ENCODE assay signal across 9 cellular contexts in the genomic region with DNA sequence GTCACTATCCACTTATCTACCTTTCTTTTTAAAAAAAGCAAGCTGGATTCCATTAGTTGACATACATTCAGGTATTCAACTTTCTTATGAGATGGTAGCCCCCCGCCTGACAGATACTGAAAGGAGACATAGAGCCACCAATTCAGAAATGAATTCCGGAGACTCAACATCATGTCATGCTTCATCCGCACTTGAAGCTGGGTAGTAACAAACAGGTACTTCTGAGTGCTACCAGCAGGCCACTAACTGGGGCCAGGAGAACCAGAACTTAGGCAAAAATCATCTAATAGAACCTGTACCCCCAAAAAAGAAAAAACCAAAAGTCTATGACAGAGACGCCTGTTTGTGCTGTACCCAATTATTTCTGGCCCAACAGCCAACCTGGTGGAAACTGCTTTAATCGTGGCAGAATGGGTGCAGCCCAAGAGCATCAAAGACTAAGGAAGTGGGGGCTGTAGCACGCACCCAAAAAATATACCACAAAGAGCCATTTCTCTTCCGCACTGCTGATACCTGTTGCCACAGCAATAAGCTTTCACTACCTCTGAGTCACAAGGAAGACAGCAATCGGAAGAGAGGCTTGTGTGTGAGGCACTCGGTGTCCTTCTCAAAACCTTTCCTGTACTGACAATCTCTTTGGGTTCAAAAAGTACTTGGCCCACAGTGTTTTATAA.
A peak's percentile ranks its signal among the peaks of the same experiment; 100 is the strongest.
DNase-seq lines count a peak whose midpoint lies in the region; ATAC-seq and TF ChIP-seq lines count a peak whose summit lies in the region.
"Had no signal": no experiment of that assay in that cellular context is flagged by ENCODE, and none has a peak within 500 bp of the region (broad histone marks: within the 10 kb centered on the region; RNA-seq: fewer than 3 reads in every experiment).

No MANE protein-coding gene starts in this region.

- no peaks in the 10 kb centered on the region for H3K36me3 ChIP-seq in CD8-positive, alpha-beta memory T cell (ENCODE audit: insufficient read depth, low read length)
- H3K36me3 ChIP-seq in osteoblast (ENCODE audit: insufficient read depth, low read length) = peaks cover 82% of the 10 kb centered on the region

- H3K9me3 ChIP-seq in CD8-positive, alpha-beta memory T cell (ENCODE audit: low read length) = no peaks in the 10 kb centered on the region
- H3K9me3 ChIP-seq in osteoblast (ENCODE audit: low read depth, low read length) = no peaks in the 10 kb centered on the region

- CTCF ChIA-PET in CD8-positive, alpha-beta memory T cell (lab: Charles Lee) = interaction anchor here (0.7 to 1.9 kb wide), 6 partner anchors 10 to 50 kb away, joined by 3 to 6 read pairs (median 4); no protein-coding TSS in a partner anchor

- H3K27ac ChIP-seq in CD8-positive, alpha-beta memory T cell (ENCODE audit: low read depth, low read length) = peak overlapping the region; percentile 76
- H3K27ac ChIP-seq in osteoblast (ENCODE audit: low read depth, low read length) = peak overlapping the region; percentile 57

- no peaks in the 10 kb centered on the region for H4K20me1 ChIP-seq in osteoblast (ENCODE audit: insufficient read depth, low read length)

- H3K9me3 Mint-ChIP-seq in CD8-positive, alpha-beta memory T cell = no peaks in the 10 kb centered on the region
- no peaks in the 10 kb centered on the region for H3K9me3 Mint-ChIP-seq in activated naive CD8-positive, alpha-beta T cell treated with anti-CD3 and anti-CD28 coated beads for 36 hours

- peak overlapping the region; percentile 55 to 73 (median 69) for H3K4me3 Mint-ChIP-seq in CD8-positive, alpha-beta memory T cell
- H3K4me3 Mint-ChIP-seq in activated naive CD8-positive, alpha-beta T cell treated with anti-CD3 and anti-CD28 coated beads for 36 hours = peak overlapping the region; percentile 47

- intact Hi-C loops in head of caudate nucleus (cut with DNase I) = no loop called here

- DNase-seq in CD8-positive, alpha-beta memory T cell = peak; percentile 56 to 88 (median 74)
- peak; percentile 61 for DNase-seq in activated naive CD8-positive, alpha-beta T cell treated with anti-CD3 and anti-CD28 coated beads for 36 hours
- DNase-seq in osteoblast (ENCODE audit: insufficient read length, low spot score, missing footprints) = peak; percentile 49
- DNase-seq in head of caudate nucleus = no peak
- no peak for DNase-seq in SHP77 (lab: John Stamatoyannopoulos, UW)
- no peak for DNase-seq in NCI-H446 (lab: John Stamatoyannopoulos, UW)
- DNase-seq in AG08396 (ENCODE audit: low spot score) = no peak

- H3K4me2 ChIP-seq in osteoblast (ENCODE audit: insufficient read depth, low read length) = no peak overlapping the region

- H3K79me2 ChIP-seq in osteoblast (ENCODE audit: insufficient read depth, low read length) = peaks cover 91% of the 10 kb centered on the region

- TF ChIP-seq CTCF in osteoblast (IDR thresholded peaks at IDR 0.05; ENCODE audit: extremely low read depth, low read depth, low read length) = no peak

- H3K27me3 ChIP-seq in CD8-positive, alpha-beta memory T cell (ENCODE audit: insufficient read depth, low read length, poor library complexity, severe bottlenecking) = no peaks in the 10 kb centered on the region
- no peaks in the 10 kb centered on the region for H3K27me3 ChIP-seq in osteoblast (ENCODE audit: insufficient read depth, low read length)

- H3K4me1 Mint-ChIP-seq in CD8-positive, alpha-beta memory T cell = peaks cover 47 to 84% (median 67%) of the 10 kb centered on the region in 3 donors
- peaks cover 71% of the 10 kb centered on the region for H3K4me1 Mint-ChIP-seq in activated naive CD8-positive, alpha-beta T cell treated with anti-CD3 and anti-CD28 coated beads for 36 hours
- H3K4me1 Mint-ChIP-seq: IgD-negative memory B cell had no signal

- peak overlapping the region; percentile 53 for H3K4me3 ChIP-seq in CD8-positive, alpha-beta memory T cell (ENCODE audit: low read length)
- H3K4me3 ChIP-seq in osteoblast (ENCODE audit: insufficient read depth, low read length) = no peak overlapping the region

- POLR2A ChIA-PET in CD8-positive, alpha-beta memory T cell (lab: Charles Lee) = interaction anchor here (0.6 to 1.8 kb wide), 5 partner anchors 9 to 115 kb away, joined by 3 to 12 read pairs (median 5); partner anchors contain the start of gene AFAP1

- peaks cover 0 to 2% of the 10 kb centered on the region in 2 donors for H3K27me3 Mint-ChIP-seq in CD8-positive, alpha-beta memory T cell
- H3K27me3 Mint-ChIP-seq in activated naive CD8-positive, alpha-beta T cell treated with anti-CD3 and anti-CD28 coated beads for 36 hours = no peaks in the 10 kb centered on the region

- H2AFZ ChIP-seq in osteoblast (ENCODE audit: low read length) = no peak overlapping the region

- peak; percentile 87 to 92 for ATAC-seq in activated CD4-positive, CD25-positive, alpha-beta regulatory T cell treated with anti-CD3 and anti-CD28 coated beads, Interleukin-2, amount 50 U/mL, for 24 hours

- peaks cover 80% of the 10 kb centered on the region for H3K4me1 ChIP-seq in CD8-positive, alpha-beta memory T cell (ENCODE audit: insufficient read depth, low read length)
- H3K4me1 ChIP-seq in osteoblast (ENCODE audit: insufficient read depth, low read length) = peaks cover 38% of the 10 kb centered on the region

- peaks cover 0 to 5% (median 0%) of the 10 kb centered on the region in 3 donors for H3K36me3 Mint-ChIP-seq in CD8-positive, alpha-beta memory T cell
- peaks cover 20% of the 10 kb centered on the region for H3K36me3 Mint-ChIP-seq in activated naive CD8-positive, alpha-beta T cell treated with anti-CD3 and anti-CD28 coated beads for 36 hours

- peak overlapping the region; percentile 79 to 97 (median 94) for H3K27ac Mint-ChIP-seq in CD8-positive, alpha-beta memory T cell
- H3K27ac Mint-ChIP-seq in activated naive CD8-positive, alpha-beta T cell treated with anti-CD3 and anti-CD28 coated beads for 36 hours = peak overlapping the region; percentile 79
- H3K27ac Mint-ChIP-seq: IgD-negative memory B cell had no signal

Comparison
In these comparisons a context has a peak if more than half of its experiments do, and no peak if none do; other contexts are left out.
1. DNase-seq: peak in CD8-positive, alpha-beta memory T cell (5 of 5), activated naive CD8-positive, alpha-beta T cell treated with anti-CD3 and anti-CD28 coated beads for 36 hours (single experiment) and osteoblast (single experiment); none in head of caudate nucleus (0 of 42), SHP77 (0 of 2), NCI-H446 (0 of 2) and AG08396 (single experiment).